Comparison of ENCODE assay signal across 9 cellular contexts in genomic region chr1:70685300-70686286, GRCh38.
DNase-seq lines count a peak whose midpoint lies in the region; ATAC-seq and TF ChIP-seq lines count a peak whose summit lies in the region.
"Had no signal": no experiment of that assay in that cellular context is flagged by ENCODE, and none has a peak within 500 bp of the region (broad histone marks: within the 10 kb centered on the region; RNA-seq: fewer than 3 reads in every experiment).

No MANE protein-coding gene starts in this region.

- no peaks in the 10 kb centered on the region for H3K9me3 ChIP-seq in T-helper 17 cell (ENCODE audit: control insufficient read depth, low read length, poor library complexity, severe bottlenecking)
- H3K9me3 ChIP-seq: neutrophil had no signal

- H3K27me3 Mint-ChIP-seq in T-helper 17 cell, result peaks cover 23% of the 10 kb centered on the region
- H3K27me3 Mint-ChIP-seq in central memory CD8-positive, alpha-beta T cell, result no peaks in the 10 kb centered on the region

- DNase-seq in AG10803 (ENCODE audit: low read depth) (peak; percentile 73), NCI-H146 treated with DMSO at 0.1 percent for 48 hours (lab: John Stamatoyannopoulos, UW; ENCODE audit: unreplicated experiment) (peak; percentile 64), T-helper 17 cell (no peak), left lobe of liver (ENCODE audit: low spot score) (peak; percentile 78)
- DNase-seq in central memory CD8-positive, alpha-beta T cell (ENCODE audit: low spot score in 2 of 2), result no peak
- peak; percentile 53 for DNase-seq in stimulated activated CD8-positive, alpha-beta memory T cell treated with anti-CD3 and anti-CD28 coated beads, Interleukin-4, amount 100 ng/mL, for 48 hours

- no peaks in the 10 kb centered on the region for H3K4me1 Mint-ChIP-seq in T-helper 17 cell
- H3K4me1 Mint-ChIP-seq in central memory CD8-positive, alpha-beta T cell, result no peaks in the 10 kb centered on the region

- TF ChIP-seq CTCF in AG10803 (conservative IDR thresholded peaks at IDR 0.05; ENCODE audit: low read length), result peak; percentile 99

- peaks cover 2% of the 10 kb centered on the region for H3K36me3 Mint-ChIP-seq in T-helper 17 cell (ENCODE audit: low read depth)
- H3K36me3 Mint-ChIP-seq in central memory CD8-positive, alpha-beta T cell (ENCODE audit: insufficient read depth), result no peaks in the 10 kb centered on the region

- ATAC-seq in GM18858 (IDR thresholded peaks at IDR 0.05; ENCODE audit: unreplicated experiment) (peak; percentile 99), HG02943 (IDR thresholded peaks at IDR 0.05; ENCODE audit: low read depth, unreplicated experiment) (peak; percentile 100), T-helper 17 cell (peak; percentile 71), left lobe of liver (peak; percentile 100)
- ATAC-seq in central memory CD8-positive, alpha-beta T cell (replicated peaks; ENCODE audit: extremely low read depth, poor library complexity, severe bottlenecking), result peak; percentile 54

- H3K4me3 Mint-ChIP-seq in T-helper 17 cell, result no peak overlapping the region
- no peak overlapping the region for H3K4me3 Mint-ChIP-seq in central memory CD8-positive, alpha-beta T cell

- no peak overlapping the region for H3K4me3 ChIP-seq in AG10803 (ENCODE audit: low read length)

- H3K27ac Mint-ChIP-seq in T-helper 17 cell, result no peak overlapping the region
- H3K27ac Mint-ChIP-seq in central memory CD8-positive, alpha-beta T cell (ENCODE audit: low read depth), result no peak overlapping the region

- no peaks in the 10 kb centered on the region for H3K9me3 Mint-ChIP-seq in central memory CD8-positive, alpha-beta T cell

Comparison
In these comparisons a context has a peak if more than half of its experiments do, and no peak if none do; other contexts are left out.
1. DNase-seq: peak in AG10803 (single experiment), NCI-H146 treated with DMSO at 0.1 percent for 48 hours (single experiment), left lobe of liver (single experiment) and stimulated activated CD8-positive, alpha-beta memory T cell treated with anti-CD3 and anti-CD28 coated beads, Interleukin-4, amount 100 ng/mL, for 48 hours (single experiment); none in T-helper 17 cell (0 of 3) and central memory CD8-positive, alpha-beta T cell (0 of 2).
2. Peak in every context shown above with its lines, with median percentiles within 50 percentile points of each other: ATAC-seq.